Comparison of ENCODE assay signal across 8 cellular contexts in the genomic region with DNA sequence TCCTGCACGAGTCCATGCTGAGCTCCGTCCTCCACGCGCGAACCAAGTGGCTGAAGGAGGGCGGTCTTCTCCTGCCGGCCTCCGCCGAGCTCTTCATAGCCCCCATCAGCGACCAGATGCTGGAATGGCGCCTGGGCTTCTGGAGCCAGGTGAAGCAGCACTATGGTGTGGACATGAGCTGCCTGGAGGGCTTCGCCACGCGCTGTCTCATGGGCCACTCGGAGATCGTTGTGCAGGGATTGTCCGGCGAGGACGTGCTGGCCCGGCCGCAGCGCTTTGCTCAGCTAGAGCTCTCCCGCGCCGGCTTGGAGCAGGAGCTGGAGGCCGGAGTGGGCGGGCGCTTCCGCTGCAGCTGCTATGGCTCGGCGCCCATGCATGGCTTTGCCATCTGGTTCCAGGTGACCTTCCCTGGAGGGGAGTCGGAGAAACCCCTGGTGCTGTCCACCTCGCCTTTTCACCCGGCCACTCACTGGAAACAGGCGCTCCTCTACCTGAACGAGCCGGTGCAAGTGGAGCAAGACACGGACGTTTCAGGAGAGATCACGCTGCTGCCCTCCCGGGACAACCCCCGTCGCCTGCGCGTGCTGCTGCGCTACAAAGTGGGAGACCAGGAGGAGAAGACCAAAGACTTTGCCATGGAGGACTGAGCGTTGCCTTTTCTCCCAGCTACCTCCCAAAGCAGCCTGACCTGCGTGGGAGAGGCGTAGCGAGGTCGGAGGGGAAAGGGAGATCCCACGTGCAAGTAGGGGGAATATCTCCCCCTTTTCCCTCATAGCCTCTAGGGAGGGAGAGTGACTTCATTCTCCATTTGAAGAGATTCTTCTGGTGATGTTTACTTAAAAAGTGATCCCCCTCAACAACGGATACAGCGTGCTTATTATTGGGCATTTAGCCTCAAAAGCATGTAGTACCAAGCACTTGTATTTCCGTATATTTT. TPM values are rescaled to one million over a fixed set of nuclear protein-coding genes. Genes with fewer than 3 reads are reported as not detected.
DNase-seq lines count a peak whose midpoint lies in the region; ATAC-seq and TF ChIP-seq lines count a peak whose summit lies in the region.

No MANE protein-coding gene starts in this region.

- H3K27ac ChIP-seq in substantia nigra (ENCODE audit: low read depth, low read length, poor library complexity, severe bottlenecking): peak overlapping the region; percentile 77

- peaks cover 0 to 4% (median 0%) of the 10 kb centered on the region in 7 donors for H3K9me3 Mint-ChIP-seq in CD14-positive monocyte
- no peaks in the 10 kb centered on the region for H3K9me3 Mint-ChIP-seq in natural killer cell

- H3K27ac Mint-ChIP-seq in CD14-positive monocyte (peak overlapping the region in 4 of 7 donors; percentile 18 to 90 (median 56)), natural killer cell (peak overlapping the region; percentile 83 to 91)

- intact Hi-C loops in CD14-positive monocyte (cut with micrococcal nuclease) (no loop called here), natural killer cell (cut with micrococcal nuclease) (no loop called here)

- DNase-seq in CD14-positive monocyte (ENCODE audit: low spot score) (peak; percentile 41), GM19238 (ENCODE audit: insufficient read length, low spot score) (peak; percentile 41), NCI-H748 treated with DMSO at 0.1 percent for 48 hours (lab: John Stamatoyannopoulos, UW) (peak; percentile 33), activated T-helper 1 cell treated with Interleukin-2 at 50 U/mL for 16 hours (ENCODE audit: low read depth) (peak; percentile 2), fibroblast of peridontal ligament (ENCODE audit: extremely low read depth) (peak; percentile 35), natural killer cell (peak; percentile 24), substantia nigra (lab: John Stamatoyannopoulos, UW) (peak in 46 of 49 donors; percentile 16 to 80 (median 64))

- H3K4me3 Mint-ChIP-seq in CD14-positive monocyte (peak overlapping the region; percentile 95 to 99), natural killer cell (peak overlapping the region; percentile 98)

- ATAC-seq in HG03354 (IDR thresholded peaks at IDR 0.05; ENCODE audit: poor library complexity, severe bottlenecking, unreplicated experiment) (peak; percentile 62), natural killer cell (peak; percentile 26 to 45 (median 37))

- H3K36me3 Mint-ChIP-seq in CD14-positive monocyte (peaks cover 10% of the 10 kb centered on the region in 2 donors), natural killer cell (no peaks in the 10 kb centered on the region)

- peaks cover 0 to 1% (median 0%) of the 10 kb centered on the region in 3 donors for H3K27me3 Mint-ChIP-seq in CD14-positive monocyte (ENCODE audit: low read depth in 3 of 3)
- no peaks in the 10 kb centered on the region for H3K27me3 Mint-ChIP-seq in natural killer cell (ENCODE audit: low read depth in 2 of 2)

- H3K4me1 Mint-ChIP-seq in CD14-positive monocyte: peaks cover 23% of the 10 kb centered on the region
- peaks cover 18 to 20% of the 10 kb centered on the region in 2 donors for H3K4me1 Mint-ChIP-seq in natural killer cell

- TF ChIP-seq CTCF in CD14-positive monocyte (IDR thresholded peaks at IDR 0.05): no peak
- TF ChIP-seq CTCF in natural killer cell (IDR thresholded peaks at IDR 0.05): no peak

RNA-seq across cellular contexts. Expression of gene PRMT6, which starts 1.0 kb away (rescaled TPM):
- 10 to 100 TPM; 14.7 to 16.2 TPM for polyA plus RNA-seq in CD14-positive monocyte
- 1 to 10 TPM; 6.4 to 9.9 (median 8.8) TPM for total RNA-seq in natural killer cell

Comparison
In these comparisons a context has a peak if more than half of its experiments do, and no peak if none do; other contexts are left out.
1. Peak in every context shown above with its lines: DNase-seq, ATAC-seq and H3K27ac ChIP-seq.
2. DNase-seq: peak in every context shown above with its lines; median percentile 64 in substantia nigra; 41 in CD14-positive monocyte; 41 in GM19238; 35 in fibroblast of peridontal ligament; 33 in NCI-H748 treated with DMSO at 0.1 percent for 48 hours; 24 in natural killer cell; 2 in activated T-helper 1 cell treated with Interleukin-2 at 50 U/mL for 16 hours.